ENCODE assay signal across 1 cellular context in genomic region chr7:1537631-1538412, GRCh38.
TF ChIP-seq lines count a peak whose summit lies in the region.

No MANE protein-coding gene starts in this region.

TF ChIP-seq in HCT116, 20 proteins besides CTCF, POLR2A, EP300 and RAD21 (continued from another document):
- no peak for TF ChIP-seq SRF (IDR thresholded peaks at IDR 0.05; ENCODE audit: low read depth)
